Comparison of ENCODE assay signal across 2 cellular contexts in the genomic region with DNA sequence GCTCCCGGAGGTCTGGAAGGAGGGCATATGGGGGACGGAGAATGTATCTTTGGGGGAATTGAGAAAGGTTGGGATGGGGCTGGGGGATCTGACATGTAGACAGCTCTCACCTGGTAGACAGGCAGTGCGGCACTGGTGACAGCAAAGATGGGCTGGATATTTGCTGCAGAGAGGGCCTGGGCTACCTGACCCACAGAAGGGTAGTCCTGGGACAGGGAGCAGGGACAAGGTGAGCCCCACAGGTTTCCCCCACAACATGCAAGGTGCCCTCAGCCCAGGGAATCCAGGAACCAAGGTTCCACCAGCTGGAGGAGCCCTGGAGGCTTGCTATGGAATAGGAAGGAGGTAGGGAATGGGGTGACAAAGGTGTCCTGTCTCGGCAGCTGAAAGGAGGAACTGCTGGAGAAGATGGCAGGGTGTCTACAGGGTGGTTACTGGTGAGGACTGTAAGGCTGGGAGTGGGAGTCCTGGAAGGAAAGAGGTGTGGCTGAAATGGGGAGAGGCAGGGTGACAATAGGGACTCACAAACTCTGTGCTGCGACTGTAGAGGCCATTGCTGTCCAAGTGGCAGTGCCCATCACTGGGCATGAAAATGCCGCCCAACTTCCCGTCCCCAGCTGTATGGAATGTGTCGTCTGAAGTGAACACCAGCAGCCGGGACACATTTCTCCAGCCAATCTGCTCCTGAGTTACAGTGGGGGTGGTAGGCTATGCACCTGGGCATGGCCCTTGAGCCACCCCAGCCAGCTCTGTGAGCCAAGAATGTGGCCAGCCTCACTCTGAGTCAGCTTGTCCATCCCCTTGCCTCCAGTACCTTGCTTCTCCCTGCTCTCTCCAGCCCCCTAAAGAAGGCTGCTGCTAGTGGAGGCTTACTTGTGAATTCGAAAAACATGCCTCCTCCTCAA.
TF ChIP-seq lines count a peak whose summit lies in the region.

No MANE protein-coding gene starts in this region.

TF ChIP-seq in GM12891, 5 proteins besides CTCF, POLR2A, EP300 and RAD21:
- TF ChIP-seq TAF1 (IDR thresholded peaks at IDR 0.05; ENCODE audit: low read depth, low read length) = no peak
- TF ChIP-seq POU2F2 (IDR thresholded peaks at IDR 0.05; ENCODE audit: low read depth, low read length) = 0 out of 2 replicates have a peak, but pooled peaks have one; percentile 13
- 0 out of 2 replicates have a peak, but pooled peaks have one; percentile 25 for TF ChIP-seq POLR2AphosphoS5 (IDR thresholded peaks at IDR 0.05; ENCODE audit: low read depth, low read length)

TF ChIP-seq in HepG2, 621 proteins besides CTCF, POLR2A, EP300 and RAD21:
- TF ChIP-seq UBTF (CRISPR knock-in tag; IDR thresholded peaks at IDR 0.05) (0 out of 2 replicates have a peak, but pooled peaks have one; percentile 19), ZNF83 (CRISPR knock-in tag; IDR thresholded peaks at IDR 0.05; ENCODE audit: borderline replicate concordance) (no peak), ZNF496 (CRISPR knock-in tag; IDR thresholded peaks at IDR 0.05; ENCODE audit: insufficient replicate concordance) (no peak)
